30 cellular contexts compared by ENCODE assay signal in genomic region chrX:95718746-95719145, GRCh38.
"Had no signal": no experiment of that assay in that cellular context is flagged by ENCODE, and none has a peak within 500 bp of the region (broad histone marks: within the 10 kb centered on the region; RNA-seq: fewer than 3 reads in every experiment).

No MANE protein-coding gene starts in this region.

- H3K27ac ChIP-seq: SJSA1, WERI-Rb-1 had no signal

- H3K36me3 ChIP-seq: SJSA1, WERI-Rb-1 had no signal

- DNase-seq: activated CD4-positive, alpha-beta memory T cell treated with anti-CD3 and anti-CD28 coated beads, Interleukin-2, amount 10 ng/mL, durations not matched to agents 7 days and 5 days; activated CD4-positive, alpha-beta T cell treated with anti-CD3 and anti-CD28 coated beads for 1 hour; activated CD4-positive, alpha-beta T cell treated with anti-CD3 and anti-CD28 coated beads for 48 hours; activated CD4-positive, CD25-positive, alpha-beta regulatory T cell; activated CD8-positive, alpha-beta memory T cell treated with anti-CD3 and anti-CD28 coated beads for 24 hours; activated CD8-positive, alpha-beta memory T cell treated with anti-CD3 and anti-CD28 coated beads, Interleukin-2, amount 10 ng/mL, durations not matched to agents 7 days and 5 days; activated CD8-positive, alpha-beta memory T cell treated with anti-CD3 and anti-CD28 coated beads, Interleukin-2, amount 50 U/mL, for 48 hours; activated effector memory CD4-positive, alpha-beta T cell treated with Interleukin-2 at 50 U/mL for 16 hours; activated naive CD4-positive, alpha-beta T cell treated with anti-CD3 and anti-CD28 coated beads, Interleukin-2, amount 10 ng/mL, durations not matched to agents 7 days and 5 days; activated naive CD8-positive, alpha-beta T cell treated with anti-CD3 and anti-CD28 coated beads, Interleukin-2, amount 50 U/mL, for 24 hours; activated T-cell treated with anti-CD3 and anti-CD28 coated beads, Interleukin-2, amount 50 U/mL, for 48 hours; anterior cingulate cortex; central memory CD4-positive, alpha-beta T cell; NCI-H1105 treated with DMSO at 0.1 percent for 48 hours; NCI-H1436; NCI-H1694 treated with DMSO at 0.1 percent for 48 hours; NCI-H2029; NCI-H345; NCI-H524 treated with DMSO at 0.1 percent for 48 hours; RPMI8226; SHP77 treated with DMSO at 0.1 percent for 48 hours; SW 1271; T-helper 1 cell; T-helper 2 cell; T-helper 9 cell; WERI-Rb-1 had no signal

- ATAC-seq: activated CD8-positive, alpha-beta memory T cell treated with anti-CD3 and anti-CD28 coated beads, Interleukin-2, amount 10 ng/mL, durations not matched to agents 7 days and 5 days; activated naive CD8-positive, alpha-beta T cell treated with anti-CD3 and anti-CD28 coated beads, Interleukin-2, amount 50 U/mL, for 24 hours; Panc1 had no signal

- H3K9me3 Mint-ChIP-seq: activated CD4-positive, alpha-beta memory T cell treated with anti-CD3 and anti-CD28 coated beads, Interleukin-2, amount 10 ng/mL, durations not matched to agents 7 days and 5 days; activated naive CD8-positive, alpha-beta T cell treated with anti-CD3 and anti-CD28 coated beads, Interleukin-2, amount 50 U/mL, for 24 hours had no signal

- H3K4me1 ChIP-seq: SJSA1 had no signal

- H3K9me3 ChIP-seq: SJSA1 had no signal

- H3K4me3 Mint-ChIP-seq: activated CD4-positive, alpha-beta memory T cell treated with anti-CD3 and anti-CD28 coated beads, Interleukin-2, amount 10 ng/mL, durations not matched to agents 7 days and 5 days; activated CD8-positive, alpha-beta memory T cell treated with anti-CD3 and anti-CD28 coated beads, Interleukin-2, amount 10 ng/mL, durations not matched to agents 7 days and 5 days; activated naive CD4-positive, alpha-beta T cell treated with anti-CD3 and anti-CD28 coated beads, Interleukin-2, amount 10 ng/mL, durations not matched to agents 7 days and 5 days; activated naive CD8-positive, alpha-beta T cell; activated naive CD8-positive, alpha-beta T cell treated with anti-CD3 and anti-CD28 coated beads, Interleukin-2, amount 50 U/mL, for 24 hours; brain had no signal

- H3K4me1 Mint-ChIP-seq: activated CD4-positive, alpha-beta memory T cell treated with anti-CD3 and anti-CD28 coated beads, Interleukin-2, amount 10 ng/mL, durations not matched to agents 7 days and 5 days; activated CD8-positive, alpha-beta memory T cell treated with anti-CD3 and anti-CD28 coated beads, Interleukin-2, amount 10 ng/mL, durations not matched to agents 7 days and 5 days; activated naive CD4-positive, alpha-beta T cell treated with anti-CD3 and anti-CD28 coated beads, Interleukin-2, amount 10 ng/mL, durations not matched to agents 7 days and 5 days; activated naive CD8-positive, alpha-beta T cell treated with anti-CD3 and anti-CD28 coated beads, Interleukin-2, amount 50 U/mL, for 24 hours had no signal

- H3K4me3 ChIP-seq: SJSA1 had no signal

- H3K36me3 Mint-ChIP-seq: activated CD8-positive, alpha-beta memory T cell treated with anti-CD3 and anti-CD28 coated beads, Interleukin-2, amount 10 ng/mL, durations not matched to agents 7 days and 5 days; activated naive CD4-positive, alpha-beta T cell treated with anti-CD3 and anti-CD28 coated beads, Interleukin-2, amount 10 ng/mL, durations not matched to agents 7 days and 5 days; activated naive CD8-positive, alpha-beta T cell; brain had no signal

- H3K27me3 ChIP-seq: SJSA1 had no signal

- H3K27ac Mint-ChIP-seq: activated CD4-positive, alpha-beta memory T cell treated with anti-CD3 and anti-CD28 coated beads, Interleukin-2, amount 10 ng/mL, durations not matched to agents 7 days and 5 days; activated CD8-positive, alpha-beta memory T cell treated with anti-CD3 and anti-CD28 coated beads, Interleukin-2, amount 10 ng/mL, durations not matched to agents 7 days and 5 days; activated naive CD4-positive, alpha-beta T cell treated with anti-CD3 and anti-CD28 coated beads, Interleukin-2, amount 10 ng/mL, durations not matched to agents 7 days and 5 days; activated naive CD8-positive, alpha-beta T cell; activated naive CD8-positive, alpha-beta T cell treated with anti-CD3 and anti-CD28 coated beads, Interleukin-2, amount 50 U/mL, for 24 hours had no signal

- H3K27me3 Mint-ChIP-seq: activated CD4-positive, alpha-beta memory T cell treated with anti-CD3 and anti-CD28 coated beads, Interleukin-2, amount 10 ng/mL, durations not matched to agents 7 days and 5 days; activated CD8-positive, alpha-beta memory T cell treated with anti-CD3 and anti-CD28 coated beads, Interleukin-2, amount 10 ng/mL, durations not matched to agents 7 days and 5 days; activated naive CD4-positive, alpha-beta T cell treated with anti-CD3 and anti-CD28 coated beads, Interleukin-2, amount 10 ng/mL, durations not matched to agents 7 days and 5 days; activated naive CD8-positive, alpha-beta T cell; activated naive CD8-positive, alpha-beta T cell treated with anti-CD3 and anti-CD28 coated beads, Interleukin-2, amount 50 U/mL, for 24 hours; brain had no signal
